ENCODE assay signal across 18 cellular contexts in genomic region chr5:72637058-72637457, GRCh38.
"Had no signal": no experiment of that assay in that cellular context is flagged by ENCODE, and none has a peak within 500 bp of the region (broad histone marks: within the 10 kb centered on the region; RNA-seq: fewer than 3 reads in every experiment).

No MANE protein-coding gene starts in this region.

- H3K9me3 ChIP-seq: neutrophil, ovary, pancreas, prostate gland, psoas muscle, right atrium auricular region, right lobe of liver, sigmoid colon, spleen had no signal

- H3K4me1 ChIP-seq: neural progenitor cell, pancreas, parathyroid adenoma, prostate gland, psoas muscle, right atrium auricular region, right lobe of liver, spleen had no signal

- ATAC-seq: naive thymus-derived CD8-positive, alpha-beta T cell; natural killer cell; natural killer cell treated with Interleukin-12 subunit alpha and Interleukin-12 subunit beta and Interleukin-15 and Interleukin-18, amount 100 ng/mL, for 72 hours; pancreas; psoas muscle; right cardiac atrium; right lobe of liver; sciatic nerve had no signal

- H3K4me3 ChIP-seq: neural progenitor cell, ovary, pancreas, prostate gland, psoas muscle, right atrium auricular region, right lobe of liver, sigmoid colon, skin epidermis, smooth muscle cell, spleen had no signal

- H3K27ac ChIP-seq: neural progenitor cell, neutrophil, ovary, pancreas, parathyroid adenoma, prostate gland, psoas muscle, right atrium auricular region, right lobe of liver, sigmoid colon, skin epidermis, spleen had no signal

- H3K36me3 ChIP-seq: neural progenitor cell, neutrophil, ovary, pancreas, prostate gland, right atrium auricular region, right lobe of liver, sigmoid colon, spleen had no signal
